Comparison of ENCODE assay signal across 30 cellular contexts in the genomic region with DNA sequence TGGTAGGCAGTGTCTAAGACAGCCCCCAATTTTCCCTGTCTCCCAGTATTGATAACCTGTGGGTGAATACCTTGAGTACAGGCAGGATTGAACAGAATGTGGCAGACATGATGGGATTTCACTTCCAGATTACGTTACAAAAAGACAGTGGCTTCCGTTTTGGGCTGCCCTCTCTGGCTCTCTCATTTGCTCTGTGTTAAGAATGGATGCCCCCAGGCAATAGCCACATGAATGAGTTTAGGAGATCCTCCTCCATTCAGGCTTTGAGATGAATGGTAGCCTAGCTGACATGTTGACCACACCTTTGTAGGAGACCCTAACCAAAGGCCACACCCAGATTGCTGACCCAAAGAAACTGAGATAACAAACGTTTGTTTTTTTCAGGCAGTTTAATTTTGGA. TPM values are rescaled to one million over a fixed set of nuclear protein-coding genes. Genes with fewer than 3 reads are reported as not detected.
"Had no signal": no experiment of that assay in that cellular context is flagged by ENCODE, and none has a peak within 500 bp of the region (broad histone marks: within the 10 kb centered on the region; RNA-seq: fewer than 3 reads in every experiment).

No MANE protein-coding gene starts in this region.

- FAIRE-seq: colon had no signal

- H3K4me3 ChIP-seq: cardiac muscle cell, MG63, SJCRH30 had no signal

- H3K27me3 ChIP-seq: brain microvascular endothelial cell, cardiac muscle cell, MG63, SJCRH30 had no signal

- H3K9me3 ChIP-seq: MG63, SJCRH30 had no signal

- ATAC-seq: activated CD4-positive, CD25-positive, alpha-beta regulatory T cell treated with anti-CD3 and anti-CD28 coated beads, Interleukin-2, amount 50 U/mL, for 24 hours; activated CD8-positive, alpha-beta T cell treated with anti-CD3 and anti-CD28 coated beads for 36 hours; activated T-cell treated with anti-CD3 and anti-CD28 coated beads, Interleukin-2, amount 50 U/mL, for 72 hours; SK-N-SH treated with all-trans-retinoic acid at 6 μM for 48 hours had no signal

- DNase-seq: activated CD4-positive, alpha-beta T cell treated with anti-CD3 and anti-CD28 coated beads for 4 hours; activated CD8-positive, alpha-beta memory T cell treated with anti-CD3 and anti-CD28 coated beads, Interleukin-2, amount 50 U/mL, for 4 hours; activated CD8-positive, alpha-beta T cell treated with anti-CD3 and anti-CD28 coated beads for 36 hours; activated gamma-delta T cell treated with Interleukin-2 at 50 U/mL for 16 hours; activated naive CD4-positive, alpha-beta T cell treated with anti-CD3 and anti-CD28 coated beads, Interleukin-2, amount 10 ng/mL, durations not matched to agents 7 days and 5 days; activated naive CD8-positive, alpha-beta T cell treated with anti-CD3 and anti-CD28 coated beads for 36 hours; activated T-cell treated with anti-CD3 and anti-CD28 coated beads, Interleukin-2, amount 50 U/mL, for 72 hours; brain microvascular endothelial cell; MG63; MV-4-11; NCI-H1092 treated with DMSO at 0.1 percent for 48 hours; NCI-H1417 treated with DMSO at 0.1 percent for 48 hours; NCI-H1930; NCI-H2107; NCI-H2171 treated with DMSO at 0.1 percent for 48 hours; NCI-H226; NCI-H526; NCI-H82; Right ventricle myocardium superior; SW 1271 had no signal

- H3K27ac ChIP-seq: brain microvascular endothelial cell, cardiac muscle cell, RWPE1, SJCRH30 had no signal

RNA-seq across cellular contexts. Expression of a gene that starts 59.8 kb away (rescaled TPM):
- total RNA-seq: activated CD8-positive, alpha-beta T cell treated with anti-CD3 and anti-CD28 coated beads for 36 hours; activated naive CD8-positive, alpha-beta T cell treated with anti-CD3 and anti-CD28 coated beads for 36 hours; activated T-cell treated with anti-CD3 and anti-CD28 coated beads, Interleukin-2, amount 50 U/mL, for 72 hours; activated T-helper 2 cell treated with anti-CD3 and anti-CD28 coated beads, Interferon-gamma antibody, Interleukin-2, Interleukin-4, amounts not matched to agents 10 μg/mL and 5 μg/mL and 100 μg/mL, durations not matched to agents 14 hours and 24 hours and 36 hours; cardiac muscle cell; OCI-LY7; T-helper 1 cell treated with Interleukin-12 subunit alpha and Interleukin-12 subunit beta and Interleukin-4 antibody, amounts not matched to agents 30 ng/mL and 1 ng/mL, for 36 hours had no signal
- polyA plus RNA-seq: adipose tissue, cardiac muscle cell had no signal
